12 cellular contexts compared by ENCODE assay signal in genomic region chr1:81679972-81680371, GRCh38.
DNase-seq lines count a peak whose midpoint lies in the region; ATAC-seq and TF ChIP-seq lines count a peak whose summit lies in the region.
"Had no signal": no experiment of that assay in that cellular context is flagged by ENCODE, and none has a peak within 500 bp of the region (broad histone marks: within the 10 kb centered on the region; RNA-seq: fewer than 3 reads in every experiment).

No MANE protein-coding gene starts in this region.

- peak in 7 of 8 donors; percentile 61 to 91 (median 75) for ATAC-seq in heart right ventricle
- no peak for ATAC-seq in stimulated activated naive CD8-positive, alpha-beta T cell treated with anti-CD3 and anti-CD28 coated beads, Interleukin-15, Interleukin-2, amounts not matched to agents 100 U/mL and 50 U/mL, for 24 hours
- ATAC-seq: activated CD4-positive, CD25-positive, alpha-beta regulatory T cell treated with anti-CD3 and anti-CD28 coated beads, Interleukin-2, amount 50 U/mL, for 24 hours had no signal

- TF ChIP-seq RAD21 in Ishikawa (IDR thresholded peaks at IDR 0.05; ENCODE audit: low read depth), result no peak

- H3K4me3 ChIP-seq in heart right ventricle, result peak overlapping the region in 4 of 10 donors; percentile 2 to 26 (median 16)
- no peak overlapping the region for H3K4me3 ChIP-seq in skeletal muscle cell (ENCODE audit: low read depth, low read length)

- H3K9me3 ChIP-seq in heart right ventricle, result peaks cover 0 to 8% (median 0%) of the 10 kb centered on the region in 11 donors

- TF ChIP-seq CTCF in VCaP (conservative IDR thresholded peaks at IDR 0.05) (no peak), heart right ventricle (IDR thresholded peaks at IDR 0.05) (no peak)

- H3K27ac ChIP-seq in VCaP, result peak overlapping the region; percentile 77
- peak overlapping the region in 2 of 10 donors; percentile 4 to 16 for H3K27ac ChIP-seq in heart right ventricle

- no peaks in the 10 kb centered on the region for H3K36me3 ChIP-seq in heart right ventricle

- no peak for TF ChIP-seq EP300 in Ishikawa (IDR thresholded peaks at IDR 0.05; ENCODE audit: borderline replicate concordance)

- intact Hi-C loops in heart right ventricle (cut with DNase I), result no loop called here

- 44 to 62% methylated on average over 3 of the region's 3 CpGs for WGBS in heart right ventricle, 2 donors

- H3K27me3 ChIP-seq in heart right ventricle, result no peaks in the 10 kb centered on the region
- H3K27me3 ChIP-seq: dorsolateral prefrontal cortex had no signal

- DNase-seq in heart right ventricle (no peak), skeletal muscle cell (ENCODE audit: low read depth) (peak; percentile 75), NCI-H774 (lab: John Stamatoyannopoulos, UW) (no peak), NCI-H187 treated with DMSO at 0.1 percent for 48 hours (lab: John Stamatoyannopoulos, UW) (no peak)
- no peak for DNase-seq in stimulated activated CD4-positive, alpha-beta T cell treated with anti-CD3 and anti-CD28 coated beads, Interleukin-4, amount 100 ng/mL, for 1 hour
- DNase-seq in stimulated activated naive CD8-positive, alpha-beta T cell treated with anti-CD3 and anti-CD28 coated beads, Interleukin-15, Interleukin-2, amounts not matched to agents 100 U/mL and 50 U/mL, for 24 hours, result no peak
- DNase-seq: activated gamma-delta T cell treated with Interleukin-2 at 50 U/mL for 16 hours, dorsolateral prefrontal cortex, HCEC 1CT had no signal

- H3K4me1 ChIP-seq in heart right ventricle, result peaks cover 4 to 26% (median 17%) of the 10 kb centered on the region in 9 donors

TF ChIP-seq in Ishikawa, 13 proteins besides CTCF, POLR2A, EP300 and RAD21:
- TF ChIP-seq CEBPB (IDR thresholded peaks at IDR 0.05) (peak; percentile 97), TAF1 (IDR thresholded peaks at IDR 0.05; ENCODE audit: low read depth) (no peak)
